Comparison of ENCODE assay signal across 1 cellular context in the genomic region with DNA sequence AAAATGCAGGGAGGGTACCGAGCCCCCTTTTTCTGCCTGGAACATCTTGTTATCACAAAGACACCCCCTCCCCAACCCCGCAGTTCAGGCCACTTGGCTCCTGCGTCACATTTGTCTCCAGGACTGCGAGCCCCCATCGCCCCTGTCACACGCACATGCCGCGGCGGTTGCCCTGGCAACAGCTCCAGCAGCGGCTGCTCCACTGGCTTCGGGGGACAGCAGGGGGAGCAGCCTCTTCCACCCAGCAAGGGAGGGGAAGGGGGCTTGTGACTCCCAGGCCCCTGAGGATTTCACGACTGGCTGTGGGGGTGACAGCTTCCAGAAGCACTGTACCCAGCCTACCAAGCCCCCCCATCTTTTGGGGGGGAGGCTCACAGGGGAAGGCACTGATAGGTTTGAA.
TF ChIP-seq lines count a peak whose summit lies in the region.

No MANE protein-coding gene starts in this region.

TF ChIP-seq in GM23338, 12 proteins besides CTCF, POLR2A, EP300 and RAD21 (continued from another document):
- TF ChIP-seq ZNF462 (CRISPR knock-in tag; IDR thresholded peaks at IDR 0.05) (no peak), EZH2 (IDR thresholded peaks at IDR 0.05; ENCODE audit: low read depth, unreplicated experiment) (no peak), ZNF114 (CRISPR knock-in tag; IDR thresholded peaks at IDR 0.05) (no peak), STAT1 (IDR thresholded peaks at IDR 0.05; ENCODE audit: unreplicated experiment) (no peak), NANOG (IDR thresholded peaks at IDR 0.05; ENCODE audit: borderline replicate concordance) (no peak), ZNF331 (CRISPR knock-in tag; IDR thresholded peaks at IDR 0.05; ENCODE audit: low read depth) (no peak), POLR2AphosphoS5 (IDR thresholded peaks at IDR 0.05; ENCODE audit: low read depth) (no peak), REST (IDR thresholded peaks at IDR 0.05; ENCODE audit: unreplicated experiment) (no peak), CREB1 (CRISPR knock-in tag; IDR thresholded peaks at IDR 0.05; ENCODE audit: low read depth) (no peak), JUNB (IDR thresholded peaks at IDR 0.05; ENCODE audit: unreplicated experiment) (no peak), ETS1 (IDR thresholded peaks at IDR 0.05) (no peak)
